Comparison of ENCODE assay signal across 1 cellular context in the genomic region with DNA sequence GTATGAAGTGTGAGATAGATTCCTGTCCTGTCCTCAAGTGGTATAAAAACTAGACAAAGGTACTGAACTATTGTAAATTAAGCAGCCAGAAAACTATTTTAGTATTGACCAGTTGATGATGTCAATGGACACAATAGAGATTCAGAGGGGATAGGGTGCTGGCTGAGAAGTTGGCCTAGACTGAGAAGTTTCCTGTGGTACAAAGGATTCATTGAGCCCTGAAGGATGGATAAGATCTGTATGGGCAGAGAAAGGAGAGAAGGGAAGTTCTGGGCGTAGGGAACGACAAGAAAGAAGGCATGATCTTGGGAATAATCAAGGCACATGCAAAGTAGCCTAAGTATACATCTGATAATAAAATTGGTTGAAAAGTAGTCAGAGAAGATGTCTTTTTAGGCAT.
TF ChIP-seq lines count a peak whose summit lies in the region.

No MANE protein-coding gene starts in this region.

TF ChIP-seq in GM23338, 12 proteins besides CTCF, POLR2A, EP300 and RAD21:
- TF ChIP-seq, protein P1, sequence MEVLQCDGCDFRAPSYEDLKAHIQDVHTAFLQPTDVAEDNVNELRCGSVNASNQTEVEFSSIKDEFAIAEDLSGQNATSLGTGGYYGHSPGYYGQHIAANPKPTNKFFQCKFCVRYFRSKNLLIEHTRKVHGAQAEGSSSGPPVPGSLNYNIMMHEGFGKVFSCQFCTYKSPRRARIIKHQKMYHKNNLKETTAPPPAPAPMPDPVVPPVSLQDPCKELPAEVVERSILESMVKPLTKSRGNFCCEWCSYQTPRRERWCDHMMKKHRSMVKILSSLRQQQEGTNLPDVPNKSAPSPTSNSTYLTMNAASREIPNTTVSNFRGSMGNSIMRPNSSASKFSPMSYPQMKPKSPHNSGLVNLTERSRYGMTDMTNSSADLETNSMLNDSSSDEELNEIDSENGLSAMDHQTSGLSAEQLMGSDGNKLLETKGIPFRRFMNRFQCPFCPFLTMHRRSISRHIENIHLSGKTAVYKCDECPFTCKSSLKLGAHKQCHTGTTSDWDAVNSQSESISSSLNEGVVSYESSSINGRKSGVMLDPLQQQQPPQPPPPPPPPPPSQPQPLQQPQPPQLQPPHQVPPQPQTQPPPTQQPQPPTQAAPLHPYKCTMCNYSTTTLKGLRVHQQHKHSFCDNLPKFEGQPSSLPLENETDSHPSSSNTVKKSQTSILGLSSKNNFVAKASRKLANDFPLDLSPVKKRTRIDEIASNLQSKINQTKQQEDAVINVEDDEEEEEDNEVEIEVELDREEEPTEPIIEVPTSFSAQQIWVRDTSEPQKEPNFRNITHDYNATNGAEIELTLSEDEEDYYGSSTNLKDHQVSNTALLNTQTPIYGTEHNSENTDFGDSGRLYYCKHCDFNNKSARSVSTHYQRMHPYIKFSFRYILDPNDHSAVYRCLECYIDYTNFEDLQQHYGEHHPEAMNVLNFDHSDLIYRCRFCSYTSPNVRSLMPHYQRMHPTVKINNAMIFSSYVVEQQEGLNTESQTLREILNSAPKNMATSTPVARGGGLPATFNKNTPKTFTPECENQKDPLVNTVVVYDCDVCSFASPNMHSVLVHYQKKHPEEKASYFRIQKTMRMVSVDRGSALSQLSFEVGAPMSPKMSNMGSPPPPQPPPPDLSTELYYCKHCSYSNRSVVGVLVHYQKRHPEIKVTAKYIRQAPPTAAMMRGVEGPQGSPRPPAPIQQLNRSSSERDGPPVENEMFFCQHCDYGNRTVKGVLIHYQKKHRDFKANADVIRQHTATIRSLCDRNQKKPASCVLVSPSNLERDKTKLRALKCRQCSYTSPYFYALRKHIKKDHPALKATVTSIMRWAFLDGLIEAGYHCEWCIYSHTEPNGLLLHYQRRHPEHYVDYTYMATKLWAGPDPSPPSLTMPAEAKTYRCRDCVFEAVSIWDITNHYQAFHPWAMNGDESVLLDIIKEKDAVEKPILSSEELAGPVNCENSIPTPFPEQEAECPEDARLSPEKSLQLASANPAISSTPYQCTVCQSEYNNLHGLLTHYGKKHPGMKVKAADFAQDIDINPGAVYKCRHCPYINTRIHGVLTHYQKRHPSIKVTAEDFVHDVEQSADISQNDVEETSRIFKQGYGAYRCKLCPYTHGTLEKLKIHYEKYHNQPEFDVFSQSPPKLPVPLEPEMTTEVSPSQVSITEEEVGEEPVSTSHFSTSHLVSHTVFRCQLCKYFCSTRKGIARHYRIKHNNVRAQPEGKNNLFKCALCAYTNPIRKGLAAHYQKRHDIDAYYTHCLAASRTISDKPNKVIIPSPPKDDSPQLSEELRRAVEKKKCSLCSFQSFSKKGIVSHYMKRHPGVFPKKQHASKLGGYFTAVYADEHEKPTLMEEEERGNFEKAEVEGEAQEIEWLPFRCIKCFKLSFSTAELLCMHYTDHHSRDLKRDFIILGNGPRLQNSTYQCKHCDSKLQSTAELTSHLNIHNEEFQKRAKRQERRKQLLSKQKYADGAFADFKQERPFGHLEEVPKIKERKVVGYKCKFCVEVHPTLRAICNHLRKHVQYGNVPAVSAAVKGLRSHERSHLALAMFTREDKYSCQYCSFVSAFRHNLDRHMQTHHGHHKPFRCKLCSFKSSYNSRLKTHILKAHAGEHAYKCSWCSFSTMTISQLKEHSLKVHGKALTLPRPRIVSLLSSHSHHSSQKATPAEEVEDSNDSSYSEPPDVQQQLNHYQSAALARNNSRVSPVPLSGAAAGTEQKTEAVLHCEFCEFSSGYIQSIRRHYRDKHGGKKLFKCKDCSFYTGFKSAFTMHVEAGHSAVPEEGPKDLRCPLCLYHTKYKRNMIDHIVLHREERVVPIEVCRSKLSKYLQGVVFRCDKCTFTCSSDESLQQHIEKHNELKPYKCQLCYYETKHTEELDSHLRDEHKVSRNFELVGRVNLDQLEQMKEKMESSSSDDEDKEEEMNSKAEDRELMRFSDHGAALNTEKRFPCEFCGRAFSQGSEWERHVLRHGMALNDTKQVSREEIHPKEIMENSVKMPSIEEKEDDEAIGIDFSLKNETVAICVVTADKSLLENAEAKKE (CRISPR knock-in tag; IDR thresholded peaks at IDR 0.05), result no peak
- TF ChIP-seq JUNB (IDR thresholded peaks at IDR 0.05; ENCODE audit: unreplicated experiment) (no peak), EZH2 (IDR thresholded peaks at IDR 0.05; ENCODE audit: low read depth, unreplicated experiment) (no peak), POLR2AphosphoS5 (IDR thresholded peaks at IDR 0.05; ENCODE audit: low read depth) (no peak), STAT1 (IDR thresholded peaks at IDR 0.05; ENCODE audit: unreplicated experiment) (no peak), EZH2phosphoT487 (IDR thresholded peaks at IDR 0.05; ENCODE audit: unreplicated experiment) (no peak), CREB1 (CRISPR knock-in tag; IDR thresholded peaks at IDR 0.05; ENCODE audit: low read depth) (no peak), REST (IDR thresholded peaks at IDR 0.05; ENCODE audit: unreplicated experiment) (no peak), ZNF331 (CRISPR knock-in tag; IDR thresholded peaks at IDR 0.05; ENCODE audit: low read depth) (no peak), ETS1 (IDR thresholded peaks at IDR 0.05) (no peak)
